In genomic region chr6:6006428-6007310, GRCh38 we compare ENCODE assay signal across 8 cellular contexts. TPM values are rescaled to one million over a fixed set of nuclear protein-coding genes. Genes with fewer than 3 reads are reported as not detected.
DNase-seq lines count a peak whose midpoint lies in the region; ATAC-seq, FAIRE-seq and TF ChIP-seq lines count a peak whose summit lies in the region.

Gene NRN1, minus strand, starts transcription at chr6:6006925. Its CDS starts 176 bp downstream, at chr6:6006749.

- H3K9me3 ChIP-seq in HAP-1 (no peaks in the 10 kb centered on the region), SK-N-SH (no peaks in the 10 kb centered on the region), parathyroid adenoma (ENCODE audit: control insufficient read depth, low read length) (no peaks in the 10 kb centered on the region)

- 5% methylated on average over 40 of the region's 48 CpGs for WGBS in SK-N-SH (ENCODE audit: low lambda C conversion rate)

- H3K79me2 ChIP-seq in SK-N-SH (ENCODE audit: insufficient read depth) (no peaks in the 10 kb centered on the region), parathyroid adenoma (peaks cover 3% of the 10 kb centered on the region)

- peak within 1 kb of the TSS; percentile 71 for H3K4me2 ChIP-seq in SK-N-SH
- H3K4me2 ChIP-seq in parathyroid adenoma (ENCODE audit: low read length) = peak within 1 kb of the TSS; percentile 78

- no peak for FAIRE-seq in frontal cortex (lab: Jason Lieb, UNC)

- H2AFZ ChIP-seq in SK-N-SH (ENCODE audit: low read depth) = peak within 1 kb of the TSS; percentile 87
- H2AFZ ChIP-seq in parathyroid adenoma = peak within 1 kb of the TSS; percentile 95

- TF ChIP-seq CTCF in AG10803 (conservative IDR thresholded peaks at IDR 0.05; ENCODE audit: low read length) (no peak), SK-N-SH (IDR thresholded peaks at IDR 0.05) (no peak), parathyroid adenoma (IDR thresholded peaks at IDR 0.05) (no peak)

- ATAC-seq in GM18909 (IDR thresholded peaks at IDR 0.05; ENCODE audit: poor library complexity, unreplicated experiment) (no peak), GM19452 (IDR thresholded peaks at IDR 0.05; ENCODE audit: unreplicated experiment) (no peak)

- no peaks in the 10 kb centered on the region for H3K9me2 ChIP-seq in SK-N-SH

- in situ Hi-C loops in HAP-1 (cut with MboI; ENCODE audit: low sequenced_read_pairs) = no loop called here

- no peak for TF ChIP-seq RAD21 in SK-N-SH (IDR thresholded peaks at IDR 0.05; ENCODE audit: low read length)

- H4K20me1 ChIP-seq in SK-N-SH (ENCODE audit: insufficient read depth) = no peaks in the 10 kb centered on the region

- H3K4me3 ChIP-seq in AG10803 (ENCODE audit: low read length) (peak within 1 kb of the TSS; percentile 67), HAP-1 (peak within 1 kb of the TSS; percentile 65), SK-N-SH (ENCODE audit: low read depth in 2 of 2, low read length in 1 of 2) (peak within 1 kb of the TSS; percentile 56 to 64), parathyroid adenoma (ENCODE audit: low read depth, low read length) (peak within 1 kb of the TSS; percentile 45)

- no peak for TF ChIP-seq EP300 in SK-N-SH (IDR thresholded peaks at IDR 0.05; ENCODE audit: borderline replicate concordance in 1 of 2, low read depth in 1 of 2, low read length in 1 of 2)

- CTCF ChIA-PET in SK-N-SH (lab: Yijun Ruan, JAX) = interaction anchor here (0.7 to 1.5 kb wide), 3 partner anchors 9 to 535 kb away, joined by 3 to 5 read pairs (median 3); no protein-coding TSS in a partner anchor

- H3K4me1 ChIP-seq in HAP-1 (0 out of 2 replicates have a peak, but pooled peaks cover 4% of the 10 kb centered on the region), SK-N-SH (ENCODE audit: control insufficient read depth in 1 of 2, insufficient read depth in 2 of 2, low read depth in 1 of 2, low read length in 1 of 2) (peaks cover 3 to 8% of the 10 kb centered on the region in 2 experiments; a peak in 2 of 4 replicates), parathyroid adenoma (no peaks in the 10 kb centered on the region)

- H3K27ac ChIP-seq in SK-N-SH (ENCODE audit: low read depth in 2 of 2, low read length in 1 of 2) (peak within 1 kb of the TSS; percentile 36 to 70; a peak in 3 of 4 replicates), parathyroid adenoma (peak within 1 kb of the TSS; percentile 98)

- POLR2A ChIA-PET in SK-N-SH (lab: Yijun Ruan, JAX) = interaction anchor here (0.6 to 1.0 kb wide), 3 partner anchors 10 to 521 kb away, joined by 3 to 4 read pairs (median 3); no protein-coding TSS in a partner anchor

- H3K9ac ChIP-seq in SK-N-SH (peak within 1 kb of the TSS; percentile 36), parathyroid adenoma (peak within 1 kb of the TSS; percentile 97)

- DNase-seq in AG10803 (ENCODE audit: low read depth) = peak; percentile 77
- peak; percentile 45 to 65 for DNase-seq in HAP-1 (ENCODE audit: low spot score in 2 of 2)
- peak; percentile 71 for DNase-seq in SK-N-SH
- peak; percentile 48 to 58 for DNase-seq in frontal cortex (ENCODE audit: low spot score in 2 of 2)
- DNase-seq in T-helper 9 cell = no peak

- H3K36me3 ChIP-seq in HAP-1 (replicated peaks) (peaks cover 4% of the 10 kb centered on the region; the same call in 1 of the 2 replicates), SK-N-SH (replicated peaks in 1 of 2; ENCODE audit: control insufficient read depth in 1 of 2, insufficient read depth in 2 of 2, low read length in 1 of 2) (no peaks in the 10 kb centered on the region), parathyroid adenoma (ENCODE audit: control insufficient read depth, insufficient read depth, low read length) (no peaks in the 10 kb centered on the region)

- H3F3A ChIP-seq in SK-N-SH (replicated peaks; ENCODE audit: insufficient read depth) = peaks cover 7% of the 10 kb centered on the region

- H3K27me3 ChIP-seq in HAP-1 (ENCODE audit: low read depth) = no peaks in the 10 kb centered on the region
- H3K27me3 ChIP-seq in SK-N-SH (ENCODE audit: insufficient read depth) = peaks cover 84% of the 10 kb centered on the region
- H3K27me3 ChIP-seq in parathyroid adenoma (ENCODE audit: control insufficient read depth, insufficient read depth, low read length) = peaks cover 20% of the 10 kb centered on the region

TF ChIP-seq in SK-N-SH, 30 proteins besides CTCF, POLR2A, EP300 and RAD21:
- TF ChIP-seq FOXM1 (IDR thresholded peaks at IDR 0.05; ENCODE audit: low read depth) (no peak), ELF1 (IDR thresholded peaks at IDR 0.05) (0 out of 2 replicates have a peak, but pooled peaks have one; percentile 18), GABPA (IDR thresholded peaks at IDR 0.05; ENCODE audit: low read depth) (no peak), SMC3 (IDR thresholded peaks at IDR 0.05; ENCODE audit: low read depth, low read length) (no peak), SIN3A (IDR thresholded peaks at IDR 0.05; ENCODE audit: borderline replicate concordance, low read depth, low read length) (no peak)

RNA-seq across cellular contexts. Expression of gene NRN1, which starts in this region (rescaled TPM):
- polyA plus RNA-seq in SK-N-SH (2012; rRNA removed) = 8.5 and 8.9 TPM in 2 replicates
- polyA plus RNA-seq in SK-N-SH (2012; cell fraction: cytosol; rRNA removed) = 10.5 and 10.9 TPM in 2 replicates
- 9.7 and 10.7 TPM in 2 replicates for polyA plus RNA-seq in SK-N-SH (2012; cell fraction: nucleus; rRNA removed)
- 9.8 TPM for total RNA-seq in frontal cortex
